ENCODE assay signal across 15 cellular contexts in the genomic region with DNA sequence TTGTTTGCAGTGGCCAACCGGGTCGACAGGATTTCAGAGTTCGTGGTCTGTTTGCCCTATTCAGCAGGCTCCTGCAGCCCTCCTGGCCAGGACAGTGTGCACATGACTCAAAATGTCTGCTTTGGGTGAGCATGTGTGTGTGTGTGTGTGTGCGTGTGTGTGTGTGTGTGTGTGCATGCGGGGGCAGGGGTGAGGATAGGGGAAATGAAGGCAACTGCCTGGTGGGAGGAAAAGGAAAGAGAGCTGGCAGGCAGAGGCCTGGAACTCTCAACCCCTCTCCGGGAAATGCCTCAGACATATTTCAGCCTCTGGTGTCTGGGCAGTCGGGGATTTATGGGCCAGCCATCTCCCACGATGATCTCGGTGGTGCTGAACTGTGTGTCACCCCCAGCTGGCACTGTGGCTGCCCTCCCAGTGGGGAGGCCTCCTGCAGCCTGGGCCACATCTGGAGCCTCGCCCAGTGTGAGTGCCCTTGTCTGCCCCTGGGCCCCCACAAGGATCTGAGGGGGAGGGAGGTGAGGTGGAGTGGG. TPM values are rescaled to one million over a fixed set of nuclear protein-coding genes. Genes with fewer than 3 reads are reported as not detected.
A peak's percentile ranks its signal among the peaks of the same experiment; 100 is the strongest.
DNase-seq lines count a peak whose midpoint lies in the region; ATAC-seq and TF ChIP-seq lines count a peak whose summit lies in the region.
"Had no signal": no experiment of that assay in that cellular context is flagged by ENCODE, and none has a peak within 500 bp of the region (broad histone marks: within the 10 kb centered on the region; RNA-seq: fewer than 3 reads in every experiment).

No MANE protein-coding gene starts in this region.

- no peak overlapping the region for H3K4me3 Mint-ChIP-seq in mesothelial cell of epicardium
- no peak overlapping the region for H3K4me3 Mint-ChIP-seq in activated naive CD4-positive, alpha-beta T cell treated with anti-CD3 and anti-CD28 coated beads, Interleukin-2, amount 10 ng/mL, durations not matched to agents 7 days and 5 days
- H3K4me3 Mint-ChIP-seq: natural killer cell treated with Interleukin-12 subunit alpha and Interleukin-12 subunit beta and Interleukin-15 and Interleukin-18, amount 100 ng/mL, for 72 hours; WTC11 had no signal

- H3K27ac Mint-ChIP-seq in mesothelial cell of epicardium: peak overlapping the region; percentile 71
- H3K27ac Mint-ChIP-seq in activated naive CD4-positive, alpha-beta T cell treated with anti-CD3 and anti-CD28 coated beads, Interleukin-2, amount 10 ng/mL, durations not matched to agents 7 days and 5 days: no peak overlapping the region
- H3K27ac Mint-ChIP-seq: natural killer cell treated with Interleukin-12 subunit alpha and Interleukin-12 subunit beta and Interleukin-15 and Interleukin-18, amount 100 ng/mL, for 72 hours; WTC11 had no signal

- no peak for ATAC-seq in Right ventricle myocardium inferior
- ATAC-seq: natural killer cell treated with Interleukin-12 subunit alpha and Interleukin-12 subunit beta and Interleukin-15 and Interleukin-18, amount 100 ng/mL, for 72 hours; WTC11 had no signal

- H3K36me3 Mint-ChIP-seq in mesothelial cell of epicardium: no peaks in the 10 kb centered on the region
- H3K36me3 Mint-ChIP-seq in activated naive CD4-positive, alpha-beta T cell treated with anti-CD3 and anti-CD28 coated beads, Interleukin-2, amount 10 ng/mL, durations not matched to agents 7 days and 5 days: no peaks in the 10 kb centered on the region
- H3K36me3 Mint-ChIP-seq: natural killer cell treated with Interleukin-12 subunit alpha and Interleukin-12 subunit beta and Interleukin-15 and Interleukin-18, amount 100 ng/mL, for 72 hours; WTC11 had no signal

- H3K4me3 ChIP-seq in AG04449 (ENCODE audit: low read depth, low read length) (no peak overlapping the region), MG63 (no peak overlapping the region), choroid plexus epithelial cell (ENCODE audit: low read depth, low read length) (no peak overlapping the region)
- H3K4me3 ChIP-seq: testis had no signal

- H3K9me3 ChIP-seq in MG63: no peaks in the 10 kb centered on the region
- H3K9me3 ChIP-seq: testis had no signal

- TF ChIP-seq CTCF in AG04449 (IDR thresholded peaks at IDR 0.05; ENCODE audit: insufficient read depth, low read length, missing control alignments) (no peak), choroid plexus epithelial cell (conservative IDR thresholded peaks at IDR 0.05; ENCODE audit: low read depth, low read length) (no peak), mesothelial cell of epicardium (IDR thresholded peaks at IDR 0.05; ENCODE audit: unreplicated experiment) (no peak)

- intact Hi-C loops in Right ventricle myocardium inferior (cut with DNase I): no loop called here

- CTCF ChIA-PET in AG04449 (lab: Yijun Ruan, JAX): interaction anchor here (1.1 to 6.6 kb wide), 2 partner anchors 13 to 64 kb away, joined by 3 to 94 read pairs; no protein-coding TSS in a partner anchor
- CTCF ChIA-PET in activated naive CD4-positive, alpha-beta T cell treated with anti-CD3 and anti-CD28 coated beads, Interleukin-2, amount 10 ng/mL, durations not matched to agents 7 days and 5 days (lab: Charles Lee): no interaction called here

- H3K36me3 ChIP-seq in MG63: no peaks in the 10 kb centered on the region

- peak; percentile 71 for DNase-seq in AG04449 (ENCODE audit: low read depth, low spot score)
- peak; percentile 51 for DNase-seq in MG63
- peak; percentile 83 for DNase-seq in choroid plexus epithelial cell (ENCODE audit: low read depth)
- no peak for DNase-seq in mesothelial cell of epicardium (ENCODE audit: low spot score in 2 of 2, unreplicated experiment in 2 of 2)
- DNase-seq in activated naive CD4-positive, alpha-beta T cell treated with anti-CD3 and anti-CD28 coated beads, Interleukin-2, amount 10 ng/mL, durations not matched to agents 7 days and 5 days: no peak
- no peak for DNase-seq in GM19240 (ENCODE audit: insufficient read length, low spot score)
- DNase-seq in NCI-H146 treated with DMSO at 0.1 percent for 48 hours (lab: John Stamatoyannopoulos, UW; ENCODE audit: unreplicated experiment): no peak
- no peak for DNase-seq in Right ventricle myocardium inferior (ENCODE audit: missing footprints)
- DNase-seq: activated gamma-delta T cell treated with Interleukin-2 at 50 U/mL for 16 hours; effector CD4-positive, alpha-beta T cell; NCI-H1417; stimulated activated CD4-positive, alpha-beta T cell treated with anti-CD3 and anti-CD28 coated beads, Interleukin-4, amount 100 ng/mL, for 4 hours; testis had no signal

- H3K27me3 ChIP-seq in MG63: no peaks in the 10 kb centered on the region
- H3K27me3 ChIP-seq: testis had no signal

- H3K9me3 Mint-ChIP-seq in mesothelial cell of epicardium: no peaks in the 10 kb centered on the region
- no peaks in the 10 kb centered on the region for H3K9me3 Mint-ChIP-seq in activated naive CD4-positive, alpha-beta T cell treated with anti-CD3 and anti-CD28 coated beads, Interleukin-2, amount 10 ng/mL, durations not matched to agents 7 days and 5 days
- H3K9me3 Mint-ChIP-seq: natural killer cell treated with Interleukin-12 subunit alpha and Interleukin-12 subunit beta and Interleukin-15 and Interleukin-18, amount 100 ng/mL, for 72 hours; WTC11 had no signal

- POLR2A ChIA-PET in AG04449 (lab: Yijun Ruan, JAX): interaction anchor here (0.9 to 1.5 kb wide), 3 partner anchors 12 to 62 kb away, joined by 3 to 8 read pairs (median 3); partner anchors contain the start of genes CYB5RL and MRPL37

- peaks cover 36% of the 10 kb centered on the region for H3K4me1 Mint-ChIP-seq in mesothelial cell of epicardium
- no peaks in the 10 kb centered on the region for H3K4me1 Mint-ChIP-seq in activated naive CD4-positive, alpha-beta T cell treated with anti-CD3 and anti-CD28 coated beads, Interleukin-2, amount 10 ng/mL, durations not matched to agents 7 days and 5 days

- H3K27me3 Mint-ChIP-seq in mesothelial cell of epicardium (ENCODE audit: low read depth): no peaks in the 10 kb centered on the region
- H3K27me3 Mint-ChIP-seq in activated naive CD4-positive, alpha-beta T cell treated with anti-CD3 and anti-CD28 coated beads, Interleukin-2, amount 10 ng/mL, durations not matched to agents 7 days and 5 days: peaks cover 14% of the 10 kb centered on the region
- H3K27me3 Mint-ChIP-seq: natural killer cell treated with Interleukin-12 subunit alpha and Interleukin-12 subunit beta and Interleukin-15 and Interleukin-18, amount 100 ng/mL, for 72 hours had no signal

RNA-seq across cellular contexts. Expression of gene CDCP2, which starts 15.2 kb away (rescaled TPM):
- total RNA-seq in MG63 (2014; rRNA removed; shearing (Covaris generic); ENCODE audit: low replicate concordance): not detected in 2 replicates
- not detected in 3 replicates for total RNA-seq in mesothelial cell of epicardium
- total RNA-seq in Right ventricle myocardium inferior: not detected
- total RNA-seq: natural killer cell treated with Interleukin-12 subunit alpha and Interleukin-12 subunit beta and Interleukin-15 and Interleukin-18, amount 100 ng/mL, for 72 hours; WTC11 had no signal

Comparison
In these comparisons a context has a peak if more than half of its experiments do, and no peak if none do; other contexts are left out.
1. DNase-seq: peak in AG04449 (single experiment), MG63 (single experiment) and choroid plexus epithelial cell (single experiment); none in mesothelial cell of epicardium (0 of 2), activated naive CD4-positive, alpha-beta T cell treated with anti-CD3 and anti-CD28 coated beads, Interleukin-2, amount 10 ng/mL, durations not matched to agents 7 days and 5 days (single experiment), GM19240 (single experiment), NCI-H146 treated with DMSO at 0.1 percent for 48 hours (single experiment) and Right ventricle myocardium inferior (single experiment).